ENCODE assay signal across 12 cellular contexts in the genomic region with DNA sequence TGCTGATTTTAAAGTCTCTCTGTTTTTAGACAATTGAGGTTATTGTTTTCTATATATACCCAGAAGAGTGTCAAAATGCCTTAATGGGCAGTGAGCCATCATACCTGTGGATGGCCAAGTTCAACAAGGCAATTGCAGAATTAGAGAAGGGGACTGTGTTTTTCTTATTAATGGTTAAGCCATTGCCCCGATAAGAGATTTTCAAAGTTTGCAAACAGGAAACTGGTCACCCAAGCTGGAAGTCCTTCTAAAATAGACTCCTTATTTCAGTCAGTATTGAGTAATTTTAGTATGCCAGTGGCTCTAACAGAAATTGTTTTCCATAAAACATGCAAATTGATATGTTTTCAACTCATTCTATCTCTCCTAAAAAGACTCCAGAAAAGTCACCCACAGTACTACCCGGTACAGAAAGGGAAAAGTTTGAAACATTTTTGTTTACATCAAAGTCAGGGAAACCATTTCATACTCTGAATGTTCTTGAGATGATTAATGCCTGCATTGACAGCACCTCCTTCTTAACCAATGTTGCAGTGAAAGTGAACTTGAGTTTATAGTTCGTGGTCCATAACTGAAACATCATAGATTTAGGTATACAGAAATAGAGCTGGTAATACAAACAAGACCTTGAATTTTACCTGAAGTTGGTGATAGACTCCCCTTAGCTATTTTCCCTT.
DNase-seq lines count a peak whose midpoint lies in the region; ATAC-seq, FAIRE-seq and TF ChIP-seq lines count a peak whose summit lies in the region.
"Had no signal": no experiment of that assay in that cellular context is flagged by ENCODE, and none has a peak within 500 bp of the region (broad histone marks: within the 10 kb centered on the region; RNA-seq: fewer than 3 reads in every experiment).

No MANE protein-coding gene starts in this region.

- intact Hi-C loops in sciatic nerve (cut with DNase I), result no loop called here

- H3K4me3 Mint-ChIP-seq in astrocyte (ENCODE audit: unreplicated experiment), result no peak overlapping the region

- H3K9me2 ChIP-seq in MM.1S (replicated peaks; ENCODE audit: insufficient read depth, low read length), result no peaks in the 10 kb centered on the region

- H3K36me3 ChIP-seq in astrocyte (ENCODE audit: insufficient read depth, low read length) (no peaks in the 10 kb centered on the region), MM.1S (replicated peaks; ENCODE audit: insufficient read depth, low read length) (no peaks in the 10 kb centered on the region)
- H3K36me3 ChIP-seq: sigmoid colon had no signal

- DNase-seq in astrocyte (ENCODE audit: low read depth) (no peak), sciatic nerve (ENCODE audit: low spot score) (no peak), HuH-7 (ENCODE audit: low spot score) (no peak), MM.1S (no peak), ecto neural progenitor cell (ENCODE audit: low spot score) (no peak)
- DNase-seq: cerebellar nuclear complex, NCI-H1436 treated with DMSO at 0.1 percent for 48 hours, sigmoid colon, T1000 had no signal

- H3K27me3 ChIP-seq in astrocyte (ENCODE audit: insufficient read depth, low read length) (no peaks in the 10 kb centered on the region), MM.1S (replicated peaks; ENCODE audit: insufficient read depth, low read length) (no peaks in the 10 kb centered on the region)
- H3K27me3 ChIP-seq: sigmoid colon had no signal

- H3K4me2 ChIP-seq in astrocyte (ENCODE audit: low read length) (peak overlapping the region; percentile 57), MM.1S (ENCODE audit: low read depth, low read length) (no peak overlapping the region)

- ATAC-seq in GM19043 (IDR thresholded peaks at IDR 0.05; ENCODE audit: low read depth, unreplicated experiment) (peak; percentile 61), HG02678 (IDR thresholded peaks at IDR 0.05; ENCODE audit: unreplicated experiment) (peak; percentile 55), sciatic nerve (peak; percentile 36), HG03025 (IDR thresholded peaks at IDR 0.05; ENCODE audit: low FRiP score, unreplicated experiment) (no peak)

- H2AFZ ChIP-seq in astrocyte (ENCODE audit: low read depth, low read length) (no peak overlapping the region), MM.1S (ENCODE audit: low read length) (no peak overlapping the region)

- H3K4me1 Mint-ChIP-seq in astrocyte (ENCODE audit: low read depth, unreplicated experiment), result peaks cover 34% of the 10 kb centered on the region

- H3K9ac ChIP-seq in astrocyte (ENCODE audit: low read length) (no peak overlapping the region), MM.1S (ENCODE audit: low read length) (no peak overlapping the region)

- H3K36me3 Mint-ChIP-seq in astrocyte (ENCODE audit: low read depth, unreplicated experiment), result no peaks in the 10 kb centered on the region

- H3K27ac ChIP-seq in astrocyte (ENCODE audit: low read depth, low read length), result peak overlapping the region; percentile 9
- H3K27ac ChIP-seq in MM.1S (ENCODE audit: low read length), result no peak overlapping the region

- peak overlapping the region; percentile 90 for H3K27ac Mint-ChIP-seq in astrocyte (ENCODE audit: unreplicated experiment)

- no peaks in the 10 kb centered on the region for H3K27me3 Mint-ChIP-seq in astrocyte (ENCODE audit: low read depth, unreplicated experiment)

- H3K4me1 ChIP-seq in astrocyte (ENCODE audit: insufficient read depth, low read length), result peaks cover 21% of the 10 kb centered on the region
- no peaks in the 10 kb centered on the region for H3K4me1 ChIP-seq in MM.1S (ENCODE audit: low read length)
- H3K4me1 ChIP-seq: sigmoid colon had no signal

- no peak for TF ChIP-seq CTCF in astrocyte (IDR thresholded peaks at IDR 0.05; ENCODE audit: insufficient read depth, low read depth, low read length)
- TF ChIP-seq CTCF in MM.1S (IDR thresholded peaks at IDR 0.05; ENCODE audit: low read length), result no peak

- H3K79me2 ChIP-seq in astrocyte (ENCODE audit: insufficient read depth, low read length) (no peaks in the 10 kb centered on the region), MM.1S (ENCODE audit: low read length) (no peaks in the 10 kb centered on the region)

- H3K9me3 Mint-ChIP-seq in astrocyte (ENCODE audit: unreplicated experiment), result no peaks in the 10 kb centered on the region

- H3K4me3 ChIP-seq in astrocyte (ENCODE audit: insufficient read depth, low read depth, low read length) (no peak overlapping the region), MM.1S (ENCODE audit: low read length) (no peak overlapping the region)
- H3K4me3 ChIP-seq: sigmoid colon had no signal

- H4K20me1 ChIP-seq in astrocyte (ENCODE audit: insufficient read depth, low read length) (no peaks in the 10 kb centered on the region), MM.1S (ENCODE audit: insufficient read depth, low read length) (no peaks in the 10 kb centered on the region)

- H3F3A ChIP-seq in MM.1S (ENCODE audit: insufficient read depth, low read length), result no peaks in the 10 kb centered on the region

- H3K9me3 ChIP-seq in astrocyte (ENCODE audit: insufficient read depth, low read depth, low read length) (no peaks in the 10 kb centered on the region), MM.1S (replicated peaks; ENCODE audit: insufficient read depth, low read length) (no peaks in the 10 kb centered on the region)
- H3K9me3 ChIP-seq: sigmoid colon had no signal

- peak; percentile 17 for FAIRE-seq in astrocyte (lab: Jason Lieb, UNC)
